In genomic region chr5:148776261-148776660, GRCh38 we compare ENCODE assay signal across 18 cellular contexts. TPM values are rescaled to one million over a fixed set of nuclear protein-coding genes. Genes with fewer than 3 reads are reported as not detected.
DNase-seq lines count a peak whose midpoint lies in the region; FAIRE-seq and TF ChIP-seq lines count a peak whose summit lies in the region.
"Had no signal": no experiment of that assay in that cellular context is flagged by ENCODE, and none has a peak within 500 bp of the region (broad histone marks: within the 10 kb centered on the region; RNA-seq: fewer than 3 reads in every experiment).

No MANE protein-coding gene starts in this region.

- H4K5ac ChIP-seq in H1 (ENCODE audit: insufficient read length, low read depth, low read length) = no peak overlapping the region

- no peaks in the 10 kb centered on the region for H3K4me1 Mint-ChIP-seq in progenitor cell of endocrine pancreas (ENCODE audit: low read depth)

- H3K23me2 ChIP-seq in H1 (ENCODE audit: low read depth, low read length) = no peaks in the 10 kb centered on the region

- no peak for FAIRE-seq in H1 (lab: Jason Lieb, UNC)
- FAIRE-seq in keratinocyte (lab: Jason Lieb, UNC) = no peak
- FAIRE-seq: D721Med, HTR-8/SVneo had no signal

- H2BK20ac ChIP-seq in H1 (ENCODE audit: low read length) = no peak overlapping the region

- no peak overlapping the region for H3K14ac ChIP-seq in H1 (ENCODE audit: insufficient read length)

- H4K20me1 ChIP-seq in PC-9 (ENCODE audit: insufficient read depth) = no peaks in the 10 kb centered on the region
- no peaks in the 10 kb centered on the region for H4K20me1 ChIP-seq in H1 (replicated peaks in 1 of 2; ENCODE audit: control insufficient read depth in 1 of 2, insufficient read depth in 2 of 2, low read length in 2 of 2)
- H4K20me1 ChIP-seq in keratinocyte (ENCODE audit: control insufficient read depth, extremely low read depth, insufficient read depth, low read length) = no peaks in the 10 kb centered on the region

- no peaks in the 10 kb centered on the region for H3K27me3 Mint-ChIP-seq in progenitor cell of endocrine pancreas

- no peak for TF ChIP-seq RAD21 in H1 (IDR thresholded peaks at IDR 0.05 in 1 of 2, conservative IDR thresholded peaks at IDR 0.05 in 1 of 2; ENCODE audit: low read depth in 2 of 2, low read length in 2 of 2)

- dilution Hi-C loops in keratinocyte (cut with MboI; ENCODE audit: extremely low pct_ligation_motif_present, low sequenced_read_pairs) = no loop called here

- no peak overlapping the region for H3K23ac ChIP-seq in H1 (ENCODE audit: insufficient read length)

- H3K36me3 ChIP-seq in ACC112 (ENCODE audit: insufficient read depth, low read length) (no peaks in the 10 kb centered on the region), PC-9 (ENCODE audit: low read depth) (no peaks in the 10 kb centered on the region), H1 (ENCODE audit: control insufficient read depth in 2 of 4, insufficient read depth in 4 of 4, low read length in 3 of 4) (no peaks in the 10 kb centered on the region), keratinocyte (ENCODE audit: control insufficient read depth in 2 of 2, extremely low read depth in 1 of 2, insufficient read depth in 2 of 2, low read length in 2 of 2) (no peaks in the 10 kb centered on the region)

- H3K4me3 ChIP-seq in ACC112 (ENCODE audit: low read depth, low read length) = no peak overlapping the region
- H3K4me3 ChIP-seq in PC-9 = no peak overlapping the region
- no peak overlapping the region for H3K4me3 ChIP-seq in H1 (ENCODE audit: extremely low read depth in 1 of 4, insufficient read depth in 2 of 4, low read depth in 3 of 4, low read length in 4 of 4)
- no peak overlapping the region for H3K4me3 ChIP-seq in keratinocyte (ENCODE audit: control insufficient read depth in 2 of 3, extremely low read depth in 1 of 3, insufficient read depth in 2 of 3, low read depth in 1 of 3, low read length in 3 of 3)

- intact Hi-C loops in PC-9 (cut with micrococcal nuclease; ENCODE audit: unreplicated experiment) = loop anchor here (1.0 kb wide), 1 partner anchor 50 kb away; the partner anchor contains the start of gene ADRB2

- no peak overlapping the region for H2BK12ac ChIP-seq in H1 (ENCODE audit: low read depth, low read length)

- no peak for TF ChIP-seq EP300 in H1 (IDR thresholded peaks at IDR 0.05; ENCODE audit: borderline replicate concordance in 1 of 2, low read depth in 2 of 2, low read length in 2 of 2)

- no peaks in the 10 kb centered on the region for H3K9me1 ChIP-seq in keratinocyte (ENCODE audit: control insufficient read depth, extremely low read depth, insufficient read depth, low read length)

- H3K4me2 ChIP-seq in PC-9 (peak overlapping the region; percentile 47), H1 (ENCODE audit: insufficient read depth in 1 of 2, low read depth in 2 of 2, low read length in 2 of 2) (no peak overlapping the region), keratinocyte (ENCODE audit: control insufficient read depth, extremely low read depth, insufficient read depth, low read depth, low read length) (peak overlapping the region; percentile 7)

- H3K79me2 ChIP-seq in ACC112 (ENCODE audit: control insufficient read depth, insufficient read depth, low read length, unreplicated experiment) = no peaks in the 10 kb centered on the region
- H3K79me2 ChIP-seq in PC-9 (ENCODE audit: low read depth) = no peaks in the 10 kb centered on the region
- no peaks in the 10 kb centered on the region for H3K79me2 ChIP-seq in H1 (ENCODE audit: control insufficient read depth in 1 of 2, insufficient read depth in 2 of 2, low read length in 2 of 2)
- no peaks in the 10 kb centered on the region for H3K79me2 ChIP-seq in keratinocyte (ENCODE audit: control insufficient read depth, insufficient read depth, low read length)

- H3K56ac ChIP-seq in H1 (replicated peaks; ENCODE audit: insufficient read length, low read depth, low read length) = no peak overlapping the region

- H3K9me3 ChIP-seq in PC-9 (ENCODE audit: insufficient read depth, low read depth) (no peaks in the 10 kb centered on the region), H1 (ENCODE audit: insufficient read depth in 2 of 2, low read depth in 1 of 2, low read length in 1 of 2) (no peaks in the 10 kb centered on the region), keratinocyte (ENCODE audit: control insufficient read depth, low read depth, low read length) (no peaks in the 10 kb centered on the region)

- H3K27me3 ChIP-seq in ACC112 (ENCODE audit: insufficient read depth, low read length) = no peaks in the 10 kb centered on the region
- no peaks in the 10 kb centered on the region for H3K27me3 ChIP-seq in PC-9 (ENCODE audit: insufficient read depth, low read depth)
- no peaks in the 10 kb centered on the region for H3K27me3 ChIP-seq in H1 (replicated peaks in 1 of 4; ENCODE audit: control insufficient read depth in 3 of 4, extremely low read depth in 1 of 4, insufficient read depth in 3 of 4, low read length in 3 of 4)
- H3K27me3 ChIP-seq in keratinocyte (ENCODE audit: control insufficient read depth, extremely low read depth, insufficient read depth, low read length) = no peaks in the 10 kb centered on the region

- TF ChIP-seq CTCF in PC-9 (conservative IDR thresholded peaks at IDR 0.05) (no peak), H1 (IDR thresholded peaks at IDR 0.05; ENCODE audit: control extremely low read depth in 1 of 3, insufficient read depth in 1 of 3, low read depth in 1 of 3, low read length in 3 of 3) (no peak), keratinocyte (optimal IDR thresholded peaks at IDR 0.05 in 1 of 3, IDR thresholded peaks at IDR 0.05 in 1 of 3, conservative IDR thresholded peaks at IDR 0.05 in 1 of 3; ENCODE audit: extremely low read depth in 1 of 3, insufficient read depth in 2 of 3, low read length in 3 of 3) (no peak), progenitor cell of endocrine pancreas (IDR thresholded peaks at IDR 0.05; ENCODE audit: unreplicated experiment) (no peak)

- H3K27ac ChIP-seq in ACC112 (ENCODE audit: low read depth, low read length) (peak overlapping the region; percentile 17; the same call in 1 of the 2 replicates), PC-9 (peak overlapping the region; percentile 78), H1 (ENCODE audit: low read depth, low read length) (no peak overlapping the region), keratinocyte (ENCODE audit: control insufficient read depth, insufficient read depth, low read length) (peak overlapping the region; percentile 21)
- H3K27ac ChIP-seq: C4-2B had no signal

- H2BK5ac ChIP-seq in H1 (ENCODE audit: low read depth, low read length) = no peak overlapping the region

- no peaks in the 10 kb centered on the region for H3K79me1 ChIP-seq in H1 (ENCODE audit: low read depth, low read length)

- no peak overlapping the region for H2BK120ac ChIP-seq in H1 (replicated peaks; ENCODE audit: low read depth, low read length)

- no peak overlapping the region for H2AK5ac ChIP-seq in H1 (ENCODE audit: low read depth, low read length)

- POLR2A ChIA-PET in PC-9 (lab: Charles Lee; ENCODE audit: unreplicated experiment) = interaction anchor here (0.6 kb wide), 1 partner anchor 17 kb away, joined by 3 read pairs; no protein-coding TSS in a partner anchor
- POLR2A ChIA-PET in H1 (lab: Charles Lee; ENCODE audit: partially characterized antibody) = no interaction called here

- H3K4me1 ChIP-seq in ACC112 (ENCODE audit: control insufficient read depth, insufficient read depth, low read length, unreplicated experiment) (peaks cover 14% of the 10 kb centered on the region), PC-9 (replicated peaks; ENCODE audit: insufficient read depth) (peaks cover 19% of the 10 kb centered on the region), H1 (replicated peaks in 1 of 4; ENCODE audit: control insufficient read depth in 3 of 4, insufficient read depth in 4 of 4, low read length in 3 of 4) (0 out of 7 replicates have a peak, but pooled peaks cover 0 to 2% (median 0%) of the 10 kb centered on the region in 4 experiments), keratinocyte (ENCODE audit: control insufficient read depth, extremely low read depth, insufficient read depth, low read length) (peaks cover 17% of the 10 kb centered on the region)

- no peak for TF ChIP-seq POLR2A in H1 (IDR thresholded peaks at IDR 0.05; ENCODE audit: control extremely low read depth in 1 of 2, low read depth in 2 of 2, low read length in 2 of 2)

- H4K8ac ChIP-seq in H1 (ENCODE audit: extremely low read depth, insufficient read depth, low read length) = peak overlapping the region; percentile 38; the same call in 1 of the 2 replicates

- CTCF ChIA-PET in PC-9 (lab: Charles Lee) (interaction anchor here (0.7 to 1.0 kb wide), 2 partner anchors 259 to 536 kb away, joined by 3 to 4 read pairs; no protein-coding TSS in a partner anchor), H1 (lab: Charles Lee; ENCODE audit: partially characterized antibody) (interaction anchor here (0.7 to 1.8 kb wide), 6 partner anchors 21 to 236 kb away, joined by 3 to 8 read pairs (median 4); no protein-coding TSS in a partner anchor)

- DNase-seq in PC-9 (peak; percentile 40 to 46), H1 (ENCODE audit: low read depth in 1 of 2, low spot score in 2 of 2) (no peak), keratinocyte (ENCODE audit: low read depth, low spot score) (no peak), progenitor cell of endocrine pancreas (ENCODE audit: low spot score, unreplicated experiment) (no peak), islet precursor cell (no peak)
- no peak for DNase-seq in activated CD8-positive, alpha-beta memory T cell treated with anti-CD3 and anti-CD28 coated beads, Interleukin-2, amount 50 U/mL, for 48 hours
- DNase-seq: GF-D8, NCI-H1417, NCI-H1694 treated with DMSO at 0.1 percent for 48 hours, NCI-H446 treated with DMSO at 0.1 percent for 48 hours, NCI-H526 treated with DMSO at 0.1 percent for 48 hours, OCI-M1, RPMI8226, SIG-M5 had no signal

- no peaks in the 10 kb centered on the region for H3K9me2 ChIP-seq in PC-9 (ENCODE audit: insufficient read depth)

- H3K27ac Mint-ChIP-seq in progenitor cell of endocrine pancreas = no peak overlapping the region

- TSS peak; percentile 68 for BruUV-seq in PC-9 (replicated peaks; lab: Mats Ljungman, UMichigan)

- no peak overlapping the region for H3K9ac ChIP-seq in H1 (replicated peaks in 1 of 4; ENCODE audit: extremely low read depth in 1 of 4, low read depth in 3 of 4, low read length in 3 of 4)
- no peak overlapping the region for H3K9ac ChIP-seq in keratinocyte (ENCODE audit: control insufficient read depth, extremely low read depth, insufficient read depth, low read length)

- H2BK15ac ChIP-seq in H1 (ENCODE audit: low read length) = no peak overlapping the region

- H3K4me3 Mint-ChIP-seq in progenitor cell of endocrine pancreas (ENCODE audit: low read depth) = no peak overlapping the region

- H3K18ac ChIP-seq in H1 (ENCODE audit: extremely low read depth, low read length) = no peak overlapping the region

- H2AFZ ChIP-seq in ACC112 (ENCODE audit: low read length, unreplicated experiment) (no peak overlapping the region), PC-9 (no peak overlapping the region), H1 (ENCODE audit: low read length) (no peak overlapping the region), keratinocyte (ENCODE audit: control insufficient read depth, low read length) (no peak overlapping the region)

- H4K91ac ChIP-seq in H1 (replicated peaks; ENCODE audit: insufficient read length, low read length) = no peak overlapping the region

- H3F3A ChIP-seq in PC-9 (ENCODE audit: insufficient read depth, low read depth) = peaks cover 13% of the 10 kb centered on the region

- no peaks in the 10 kb centered on the region for H3K36me3 Mint-ChIP-seq in progenitor cell of endocrine pancreas (ENCODE audit: insufficient read depth)

- H3K9me3 Mint-ChIP-seq in progenitor cell of endocrine pancreas (ENCODE audit: low read depth) = no peaks in the 10 kb centered on the region

- no peak overlapping the region for H3K4ac ChIP-seq in H1 (replicated peaks; ENCODE audit: insufficient read length, low read depth, low read length)

RNA-seq across cellular contexts. Expression of gene ADRB2, which starts 50.1 kb away (rescaled TPM):
- 2.8 and 3.1 TPM in 2 replicates for total RNA-seq in PC-9 (2021)
- 0.54 and 0.65 TPM in 2 replicates for total RNA-seq in H1 (2021; fragmentation: NEBNext Ultra II Directional; extraction: Animal tissue kit (Norgen Biotek cat#: 25700))
- polyA plus RNA-seq in H1 (2011; rRNA removed) = 0.77 and 0.78 TPM in 2 replicates
- 0.58 TPM for polyA plus RNA-seq in H1 (2011; cell fraction: cytosol; rRNA removed)
- 0.57 TPM for polyA plus RNA-seq in H1 (2011; cell fraction: nucleus; rRNA removed)
- 0.31 to 0.48 TPM (median 0.39 TPM) in 4 replicates for polyA plus RNA-seq in H1 (2012, experiment 1 of 2)
- 0.33 TPM for polyA plus RNA-seq in H1 (2012, experiment 2 of 2)
- 1.1 TPM for polyA plus RNA-seq in H1 (2013, experiment 1 of 2)
- 1.2 TPM for polyA plus RNA-seq in H1 (2013, experiment 2 of 2)
- 2.0 TPM in 2 replicates for polyA minus RNA-seq in H1 (2011; rRNA and poly(A)+ RNA removed)
- polyA minus RNA-seq in H1 (2011; cell fraction: cytosol; rRNA and poly(A)+ RNA removed) = 1.2 TPM
- 4.8 TPM for polyA minus RNA-seq in H1 (2011; cell fraction: nucleus; rRNA and poly(A)+ RNA removed)
- 29.4 to 39.7 TPM (median 36.3 TPM) in 3 replicates for polyA plus RNA-seq in keratinocyte
- polyA plus RNA-seq in keratinocyte (2011; ENCODE audit: low read depth) = 5.7 TPM
- 10.7 and 14.0 TPM in 2 replicates for polyA plus RNA-seq in keratinocyte (2011; cell fraction: cytosol; rRNA removed)
- 57.7 and 60.8 TPM in 2 replicates for polyA plus RNA-seq in keratinocyte (2011; cell fraction: nucleus; rRNA removed)
- 15.9 and 24.5 TPM in 2 replicates for polyA plus RNA-seq in keratinocyte (2012; ENCODE audit: low replicate concordance)
- 31.1 to 81.8 TPM (median 79.6 TPM) in 3 replicates for polyA minus RNA-seq in keratinocyte
- polyA minus RNA-seq in keratinocyte (2011; cell fraction: cytosol; rRNA and poly(A)+ RNA removed) = 30.5 TPM
- polyA minus RNA-seq in keratinocyte (2011; cell fraction: nucleus; rRNA and poly(A)+ RNA removed) = 65.9 and 82.1 TPM in 2 replicates
- total RNA-seq in progenitor cell of endocrine pancreas = 0.12 and 0.22 TPM in 2 replicates

Comparison
In these comparisons a context has a peak if more than half of its experiments do, and no peak if none do; other contexts are left out.
1. DNase-seq: peak in PC-9 (2 of 2); none in H1 (0 of 2), keratinocyte (single experiment), progenitor cell of endocrine pancreas (single experiment), activated CD8-positive, alpha-beta memory T cell treated with anti-CD3 and anti-CD28 coated beads, Interleukin-2, amount 50 U/mL, for 48 hours (single experiment) and islet precursor cell (single experiment).
2. H3K4me2 ChIP-seq: peak in PC-9 (single experiment) and keratinocyte (single experiment); none in H1 (0 of 2).